Comparison of ENCODE assay signal across 21 cellular contexts in genomic region chr3:154135511-154136173, GRCh38. TPM values are rescaled to one million over a fixed set of nuclear protein-coding genes. Genes with fewer than 3 reads are reported as not detected.
A peak's percentile ranks its signal among the peaks of the same experiment; 100 is the strongest.
DNase-seq lines count a peak whose midpoint lies in the region; ATAC-seq and TF ChIP-seq lines count a peak whose summit lies in the region.
"Had no signal": no experiment of that assay in that cellular context is flagged by ENCODE, and none has a peak within 500 bp of the region (broad histone marks: within the 10 kb centered on the region; RNA-seq: fewer than 3 reads in every experiment).

No MANE protein-coding gene starts in this region.

- H3K9me3 Mint-ChIP-seq in MCF 10A (ENCODE audit: unreplicated experiment), result no peaks in the 10 kb centered on the region
- H3K9me3 Mint-ChIP-seq: activated CD8-positive, alpha-beta T cell treated with anti-CD3 and anti-CD28 coated beads for 36 hours; CD8-positive, alpha-beta memory T cell; memory B cell had no signal

- no peaks in the 10 kb centered on the region for H3K36me3 Mint-ChIP-seq in MCF 10A (ENCODE audit: insufficient read depth, unreplicated experiment)
- H3K36me3 Mint-ChIP-seq: activated naive CD8-positive, alpha-beta T cell; CD8-positive, alpha-beta memory T cell; memory B cell had no signal

- no peaks in the 10 kb centered on the region for H3K27me3 Mint-ChIP-seq in MCF 10A (ENCODE audit: insufficient read depth, unreplicated experiment)

- POLR2A ChIA-PET in MCF 10A (lab: Yijun Ruan, JAX), result interaction anchor here (0.7 to 3.6 kb wide), 3 partner anchors 13 to 317 kb away, joined by 3 to 17 read pairs (median 5); partner anchors contain the start of gene ARHGEF26

- CTCF ChIA-PET in MCF 10A (lab: Yijun Ruan, JAX), result interaction anchor here (0.7 to 1.0 kb wide), 3 partner anchors 9 to 118 kb away, joined by 3 to 6 read pairs (median 3); no protein-coding TSS in a partner anchor

- intact Hi-C loops in MCF 10A (cut with micrococcal nuclease) (no loop called here), breast epithelium (cut with DNase I; ENCODE audit: low total_unique reads) (no loop called here)

- no peaks in the 10 kb centered on the region for H3K9me3 ChIP-seq in breast epithelium
- H3K9me3 ChIP-seq: BE2C, heart left ventricle had no signal

- peak; percentile 26 for DNase-seq in MCF 10A (ENCODE audit: unreplicated experiment)
- no peak for DNase-seq in breast epithelium (ENCODE audit: low spot score in 2 of 2)
- DNase-seq in fibroblast of gingiva (ENCODE audit: low read depth), result peak; percentile 18
- peak; percentile 27 for DNase-seq in mucosa of gallbladder (ENCODE audit: low spot score)
- DNase-seq in occipital lobe (lab: John Stamatoyannopoulos, UW), result no peak
- no peak for DNase-seq in A172 (ENCODE audit: low spot score)
- no peak for DNase-seq in GM20000 (ENCODE audit: low spot score)
- DNase-seq: activated CD8-positive, alpha-beta T cell treated with anti-CD3 and anti-CD28 coated beads for 36 hours; BE2C; CD8-positive, alpha-beta memory T cell; dorsolateral prefrontal cortex; heart left ventricle; NCI-H1092 treated with DMSO at 0.1 percent for 48 hours; NCI-H2029; NCI-H526 treated with DMSO at 0.1 percent for 48 hours; stimulated activated naive CD8-positive, alpha-beta T cell treated with anti-CD3 and anti-CD28 coated beads, Interleukin-15, Interleukin-2, amounts not matched to agents 100 U/mL and 50 U/mL, for 24 hours; T-helper 2 cell had no signal

- no peak overlapping the region for H3K4me3 ChIP-seq in breast epithelium
- H3K4me3 ChIP-seq: dorsolateral prefrontal cortex, heart left ventricle had no signal

- H3K27me3 ChIP-seq in breast epithelium, result no peaks in the 10 kb centered on the region
- H3K27me3 ChIP-seq: BE2C, heart left ventricle had no signal

- TF ChIP-seq CTCF in MCF 10A (IDR thresholded peaks at IDR 0.05; ENCODE audit: unreplicated experiment) (no peak), breast epithelium (IDR thresholded peaks at IDR 0.05) (no peak), GM20000 (IDR thresholded peaks at IDR 0.05; ENCODE audit: extremely low read depth, missing control alignments) (no peak)

- H3K36me3 ChIP-seq in breast epithelium, result no peaks in the 10 kb centered on the region
- H3K36me3 ChIP-seq: BE2C had no signal

- no peak overlapping the region for H3K27ac ChIP-seq in breast epithelium
- H3K27ac ChIP-seq: dorsolateral prefrontal cortex, heart left ventricle had no signal

- H3K4me1 ChIP-seq in breast epithelium, result no peaks in the 10 kb centered on the region
- H3K4me1 ChIP-seq: BE2C had no signal

- H3K4me3 Mint-ChIP-seq in MCF 10A (ENCODE audit: unreplicated experiment), result no peak overlapping the region
- H3K4me3 Mint-ChIP-seq: activated CD8-positive, alpha-beta T cell treated with anti-CD3 and anti-CD28 coated beads for 36 hours; activated naive CD8-positive, alpha-beta T cell; CD8-positive, alpha-beta memory T cell; memory B cell had no signal

- no peak for ATAC-seq in GM21529 (IDR thresholded peaks at IDR 0.05; ENCODE audit: unreplicated experiment)
- ATAC-seq: activated CD8-positive, alpha-beta T cell treated with anti-CD3 and anti-CD28 coated beads for 36 hours; heart left ventricle; SK-N-SH treated with all-trans-retinoic acid at 6 μM for 48 hours; stimulated activated naive CD8-positive, alpha-beta T cell treated with anti-CD3 and anti-CD28 coated beads, Interleukin-15, Interleukin-2, amounts not matched to agents 100 U/mL and 50 U/mL, for 24 hours had no signal

- peaks cover 17% of the 10 kb centered on the region for H3K4me1 Mint-ChIP-seq in MCF 10A (ENCODE audit: insufficient read depth, unreplicated experiment)
- H3K4me1 Mint-ChIP-seq: CD8-positive, alpha-beta memory T cell; memory B cell had no signal

- no peak for TF ChIP-seq POLR2A in breast epithelium (IDR thresholded peaks at IDR 0.05)

- peak overlapping the region; percentile 1 for H3K27ac Mint-ChIP-seq in MCF 10A (ENCODE audit: low read depth, unreplicated experiment)
- H3K27ac Mint-ChIP-seq: activated CD8-positive, alpha-beta T cell treated with anti-CD3 and anti-CD28 coated beads for 36 hours; activated naive CD8-positive, alpha-beta T cell; CD8-positive, alpha-beta memory T cell; memory B cell had no signal

- no TSS peak for BruUV-seq in MCF 10A (replicated peaks; lab: Mats Ljungman, UMichigan)

RNA-seq across cellular contexts. Expression of gene ARHGEF26, which starts 14.5 kb away (rescaled TPM):
- 0.29 and 0.63 TPM in 2 replicates for total RNA-seq in MCF 10A (2022)
- total RNA-seq in breast epithelium, result 10 to 100 TPM; 16.7 to 20.2 (median 19.8) TPM
- 56.7 TPM for total RNA-seq in mucosa of gallbladder
- 9.0 TPM for total RNA-seq in occipital lobe
- 7.4 and 7.7 TPM in 2 replicates for total RNA-seq in A172 (2014; rRNA removed; shearing (Covaris generic))
- total RNA-seq: activated CD8-positive, alpha-beta T cell treated with anti-CD3 and anti-CD28 coated beads for 36 hours had no signal

Comparison
In these comparisons a context has a peak if more than half of its experiments do, and no peak if none do; other contexts are left out.
1. DNase-seq: peak in MCF 10A (single experiment), fibroblast of gingiva (single experiment) and mucosa of gallbladder (single experiment); none in breast epithelium (0 of 2), occipital lobe (single experiment), A172 (single experiment) and GM20000 (single experiment).